In genomic region chr6:111484655-111484974, GRCh38 we compare ENCODE assay signal across 8 cellular contexts. TPM values are rescaled to one million over a fixed set of nuclear protein-coding genes. Genes with fewer than 3 reads are reported as not detected.
DNase-seq lines count a peak whose midpoint lies in the region; ATAC-seq and TF ChIP-seq lines count a peak whose summit lies in the region.

No MANE protein-coding gene starts in this region.

- peak overlapping the region; percentile 97 for H3K27ac ChIP-seq in A673 (ENCODE audit: low read depth, low read length, poor library complexity, severe bottlenecking)

- peaks cover 20% of the 10 kb centered on the region for H3K36me3 Mint-ChIP-seq in activated B cell treated with CpG ODN at 0.5 μM for 24 hours (ENCODE audit: low read depth)

- H3K36me3 ChIP-seq in A673 (ENCODE audit: insufficient read depth, low read length, poor library complexity, severe bottlenecking), result peaks cover 6% of the 10 kb centered on the region

- H3K27me3 ChIP-seq in A673 (replicated peaks; ENCODE audit: insufficient read depth, low read depth, low read length, poor library complexity), result no peaks in the 10 kb centered on the region

- H3K4me3 ChIP-seq in A673 (ENCODE audit: low read depth, low read length, poor library complexity, severe bottlenecking) (peak overlapping the region; percentile 82), iPS-11a (ENCODE audit: low read depth, low read length) (peak overlapping the region; percentile 82)

- H3K9me3 Mint-ChIP-seq in activated B cell treated with CpG ODN at 0.5 μM for 24 hours, result no peaks in the 10 kb centered on the region
- peaks cover 0 to 5% of the 10 kb centered on the region in 2 donors for H3K9me3 Mint-ChIP-seq in stimulated activated naive CD8-positive, alpha-beta T cell treated with anti-CD3 and anti-CD28 coated beads, Interleukin-15, amount 100 ng/mL, for 72 hours

- ATAC-seq in activated B cell treated with CpG ODN at 0.5 μM for 24 hours (ENCODE audit: low read depth) (no peak), GM21825 (IDR thresholded peaks at IDR 0.05; ENCODE audit: unreplicated experiment) (no peak), HG03460 (IDR thresholded peaks at IDR 0.05; ENCODE audit: unreplicated experiment) (no peak)
- ATAC-seq in stimulated activated naive CD8-positive, alpha-beta T cell treated with anti-CD3 and anti-CD28 coated beads, Interleukin-15, amount 100 ng/mL, for 72 hours, result no peak

- H3K27me3 Mint-ChIP-seq in activated B cell treated with CpG ODN at 0.5 μM for 24 hours, result no peaks in the 10 kb centered on the region
- no peaks in the 10 kb centered on the region for H3K27me3 Mint-ChIP-seq in stimulated activated naive CD8-positive, alpha-beta T cell treated with anti-CD3 and anti-CD28 coated beads, Interleukin-15, amount 100 ng/mL, for 72 hours

- no peak for DNase-seq in A673 (ENCODE audit: low spot score)
- DNase-seq in HCEC 1CT, result peak; percentile 31
- no peak for DNase-seq in activated B cell treated with CpG ODN at 0.5 μM for 24 hours
- no peak for DNase-seq in stimulated activated naive CD8-positive, alpha-beta T cell treated with anti-CD3 and anti-CD28 coated beads, Interleukin-15, amount 100 ng/mL, for 72 hours
- DNase-seq in stimulated activated CD4-positive, alpha-beta T cell treated with anti-CD3 and anti-CD28 coated beads, Interleukin-12 subunit alpha, Interleukin-12 subunit beta, amount 100 ng/mL, for 4 hours, result no peak

- peak overlapping the region; percentile 99 for H3K27ac Mint-ChIP-seq in activated B cell treated with CpG ODN at 0.5 μM for 24 hours
- peak overlapping the region; percentile 98 to 100 for H3K27ac Mint-ChIP-seq in stimulated activated naive CD8-positive, alpha-beta T cell treated with anti-CD3 and anti-CD28 coated beads, Interleukin-15, amount 100 ng/mL, for 72 hours

- CTCF ChIA-PET in A673 (lab: Charles Lee) (interaction anchor here (1.8 kb wide), 1 partner anchor 226 kb away, joined by 7 read pairs; a partner anchor contains a TSS), activated B cell treated with CpG ODN at 0.5 μM for 24 hours (lab: Charles Lee) (interaction anchor here (1.0 to 3.2 kb wide), 3 partner anchors 81 to 225 kb away, joined by 3 to 35 read pairs (median 3); a partner anchor contains a TSS)

- TF ChIP-seq CTCF in A673 (conservative IDR thresholded peaks at IDR 0.05; ENCODE audit: low read depth, low read length) (no peak), activated B cell treated with CpG ODN at 0.5 μM for 24 hours (IDR thresholded peaks at IDR 0.05) (no peak)

- peaks cover 31% of the 10 kb centered on the region for H3K4me1 ChIP-seq in A673 (ENCODE audit: insufficient read depth, low read length, poor library complexity, severe bottlenecking)

- POLR2A ChIA-PET in A673 (lab: Charles Lee; ENCODE audit: low non-redundant PET) (interaction anchor here (0.6 kb wide), 1 partner anchor 181 kb away, joined by 14 read pairs; no protein-coding TSS in a partner anchor), activated B cell treated with CpG ODN at 0.5 μM for 24 hours (lab: Charles Lee) (interaction anchor here (0.7 to 2.9 kb wide), 10 partner anchors 64 to 526 kb away, joined by 3 to 79 read pairs (median 4); partner anchors contain the start of genes GTF3C6 and TRAF3IP2)

- peak overlapping the region; percentile 97 for H3K4me3 Mint-ChIP-seq in activated B cell treated with CpG ODN at 0.5 μM for 24 hours
- peak overlapping the region; percentile 89 to 95 for H3K4me3 Mint-ChIP-seq in stimulated activated naive CD8-positive, alpha-beta T cell treated with anti-CD3 and anti-CD28 coated beads, Interleukin-15, amount 100 ng/mL, for 72 hours

- peaks cover 6% of the 10 kb centered on the region for H3K9me3 ChIP-seq in A673 (ENCODE audit: low read depth, low read length, poor library complexity, severe bottlenecking)

- peaks cover 36% of the 10 kb centered on the region for H3K4me1 Mint-ChIP-seq in activated B cell treated with CpG ODN at 0.5 μM for 24 hours
- peaks cover 49% of the 10 kb centered on the region for H3K4me1 Mint-ChIP-seq in stimulated activated naive CD8-positive, alpha-beta T cell treated with anti-CD3 and anti-CD28 coated beads, Interleukin-15, amount 100 ng/mL, for 72 hours

- intact Hi-C loops in A673 (cut with micrococcal nuclease; ENCODE audit: unreplicated experiment) (loop anchor here (1.0 to 10.0 kb wide), 6 partner anchors 57 to 558 kb away; partner anchors contain the start of gene TRAF3IP2), activated B cell treated with CpG ODN at 0.5 μM for 24 hours (cut with micrococcal nuclease) (loop anchor here (1.0 to 10.0 kb wide), 5 partner anchors 81 to 612 kb away; partner anchors contain the start of genes AMD1 and FYN)

- BruUV-seq in A673 (replicated peaks; lab: Mats Ljungman, UMichigan), result no TSS peak

RNA-seq across cellular contexts. Expression of gene REV3L, which starts 1.6 kb away (rescaled TPM):
- 24.0 and 25.3 TPM in 2 replicates for total RNA-seq in A673 (2021)
- 20.0 and 25.3 TPM in 2 replicates for total RNA-seq in activated B cell treated with CpG ODN at 0.5 μM for 24 hours
